24 cellular contexts compared by ENCODE assay signal in the genomic region with DNA sequence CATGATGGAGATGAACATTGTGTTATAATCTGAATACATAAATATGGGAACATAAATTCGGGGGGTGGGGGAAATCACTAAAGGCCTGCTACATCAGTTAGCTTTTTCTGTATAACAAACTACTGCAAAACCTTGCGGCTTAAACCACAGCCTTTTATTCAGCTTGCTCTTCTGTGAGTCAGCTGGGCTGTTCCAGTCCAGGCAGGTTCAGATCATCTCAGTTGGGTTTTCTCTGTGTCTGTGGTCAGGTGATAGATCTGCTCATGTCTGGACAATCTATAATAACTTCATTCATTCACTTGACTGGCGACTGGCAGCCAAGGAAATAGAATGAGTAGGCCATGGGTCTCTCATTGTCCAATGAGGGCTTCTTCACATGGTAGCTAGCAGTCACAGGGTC. TPM values are rescaled to one million over a fixed set of nuclear protein-coding genes. Genes with fewer than 3 reads are reported as not detected.
DNase-seq lines count a peak whose midpoint lies in the region; ATAC-seq and TF ChIP-seq lines count a peak whose summit lies in the region.
"Had no signal": no experiment of that assay in that cellular context is flagged by ENCODE, and none has a peak within 500 bp of the region (broad histone marks: within the 10 kb centered on the region; RNA-seq: fewer than 3 reads in every experiment).

No MANE protein-coding gene starts in this region.

- ATAC-seq in foreskin keratinocyte (peak; percentile 98), GM18868 (IDR thresholded peaks at IDR 0.05; ENCODE audit: unreplicated experiment) (no peak), HG02981 (IDR thresholded peaks at IDR 0.05; ENCODE audit: unreplicated experiment) (no peak)
- ATAC-seq: PC-3 had no signal

- peak overlapping the region; percentile 28 for H3K27ac ChIP-seq in foreskin keratinocyte
- H3K27ac ChIP-seq: C4-2B had no signal

- peaks cover 33% of the 10 kb centered on the region for H3K4me1 ChIP-seq in foreskin keratinocyte

- no peak overlapping the region for H3K4me3 ChIP-seq in astrocyte of the spinal cord (ENCODE audit: low read depth, low read length)

- H3K27me3 ChIP-seq in foreskin keratinocyte, result no peaks in the 10 kb centered on the region

- in situ Hi-C loops in astrocyte of the spinal cord (cut with HindIII; ENCODE audit: low sequenced_read_pairs), result no loop called here

- peak; percentile 53 for DNase-seq in HT1080 (ENCODE audit: low read depth)
- peak; percentile 53 for DNase-seq in RPMI7951 (ENCODE audit: low read depth)
- peak; percentile 26 for DNase-seq in astrocyte of the spinal cord (ENCODE audit: low read depth, low spot score)
- DNase-seq in foreskin keratinocyte, result peak; percentile 94 to 97
- no peak for DNase-seq in activated CD8-positive, alpha-beta memory T cell treated with anti-CD3 and anti-CD28 coated beads, Interleukin-2, amount 50 U/mL, for 48 hours
- no peak for DNase-seq in NCI-H146 (lab: John Stamatoyannopoulos, UW)
- DNase-seq: Calu3; CD8-positive, alpha-beta memory T cell; H7; KBM-7; NCI-H1105; NCI-H1694; NCI-H2081; NCI-H2171; NCI-H446; NCI-H526; PC-3; RPMI8226; SIG-M5; SK-N-SH had no signal

- no peak for TF ChIP-seq CTCF in astrocyte of the spinal cord (IDR thresholded peaks at IDR 0.05; ENCODE audit: low read depth, low read length)
- no peak for TF ChIP-seq CTCF in foreskin keratinocyte (conservative IDR thresholded peaks at IDR 0.05)

RNA-seq across cellular contexts. Expression of a gene that starts 23.5 kb away (rescaled TPM):
- 16.8 and 19.4 TPM in 2 replicates for total RNA-seq in HT1080 (2014; rRNA removed; shearing (Covaris generic))
- polyA plus RNA-seq in HT1080 (2015; cell fraction: cytosol; rRNA removed), result 16.3 and 20.4 TPM in 2 replicates
- 10.1 and 11.3 TPM in 2 replicates for polyA plus RNA-seq in HT1080 (2015; cell fraction: nucleus; rRNA removed)
- 6.8 and 7.3 TPM in 2 replicates for total RNA-seq in RPMI7951 (2014; rRNA removed; shearing (Covaris generic))
- total RNA-seq in foreskin keratinocyte, result 13.3 and 15.0 TPM in 2 replicates
- polyA plus RNA-seq in foreskin keratinocyte, result 5.7 and 5.9 TPM in 2 replicates
- total RNA-seq: CD8-positive, alpha-beta memory T cell; HT-29 had no signal
- polyA plus RNA-seq: CD8-positive, alpha-beta memory T cell had no signal

RNA-seq across cellular contexts. Expression of a gene that starts 37.4 kb away (rescaled TPM):
- total RNA-seq in HT1080 (2014; rRNA removed; shearing (Covaris generic)), result 90.6 and 100 TPM in 2 replicates
- 53.6 and 54.9 TPM in 2 replicates for polyA plus RNA-seq in HT1080 (2015; cell fraction: cytosol; rRNA removed)
- polyA plus RNA-seq in HT1080 (2015; cell fraction: nucleus; rRNA removed), result 73.7 and 74.7 TPM in 2 replicates
- total RNA-seq in RPMI7951 (2014; rRNA removed; shearing (Covaris generic)), result 85.4 and 97.6 TPM in 2 replicates
- total RNA-seq in foreskin keratinocyte, result 49.9 and 50.2 TPM in 2 replicates
- polyA plus RNA-seq in foreskin keratinocyte, result 55.0 and 61.6 TPM in 2 replicates

Comparison
In these comparisons a context has a peak if more than half of its experiments do, and no peak if none do; other contexts are left out.
1. DNase-seq: peak in HT1080 (single experiment), RPMI7951 (single experiment), astrocyte of the spinal cord (single experiment) and foreskin keratinocyte (2 of 2); none in activated CD8-positive, alpha-beta memory T cell treated with anti-CD3 and anti-CD28 coated beads, Interleukin-2, amount 50 U/mL, for 48 hours (single experiment) and NCI-H146 (single experiment).